ENCODE assay signal across 18 cellular contexts in genomic region chr1:237701534-237701933, GRCh38.
DNase-seq lines count a peak whose midpoint lies in the region; ATAC-seq and TF ChIP-seq lines count a peak whose summit lies in the region.
"Had no signal": no experiment of that assay in that cellular context is flagged by ENCODE, and none has a peak within 500 bp of the region (broad histone marks: within the 10 kb centered on the region; RNA-seq: fewer than 3 reads in every experiment).

No MANE protein-coding gene starts in this region.

- POLR2A ChIA-PET in WTC11 (lab: Charles Lee) = no interaction called here

- no peaks in the 10 kb centered on the region for H3K36me3 Mint-ChIP-seq in WTC11
- H3K36me3 Mint-ChIP-seq: T-cell had no signal

- ATAC-seq in left ventricle myocardium superior (peak; percentile 48), WTC11 (no peak)
- ATAC-seq: A549, SK-N-SH treated with all-trans-retinoic acid at 6 μM for 48 hours, T-cell had no signal

- H3K27me3 ChIP-seq in KMS-11 (ENCODE audit: insufficient read depth, low read depth) = no peaks in the 10 kb centered on the region

- DNase-seq in SHP77 (lab: John Stamatoyannopoulos, UW) = peak; percentile 14 to 50
- DNase-seq in SHP77 treated with DMSO at 0.1 percent for 48 hours (lab: John Stamatoyannopoulos, UW) = no peak
- peak; percentile 46 for DNase-seq in NCI-H69 (lab: John Stamatoyannopoulos, UW)
- no peak for DNase-seq in left ventricle myocardium superior
- no peak for DNase-seq in NCI-H2227 (lab: John Stamatoyannopoulos, UW; ENCODE audit: unreplicated experiment)
- no peak for DNase-seq in WTC11 (ENCODE audit: low spot score)
- DNase-seq: CD4-positive, alpha-beta T cell; DMS79 treated with DMSO at 0.1 percent for 48 hours; H7; NCI-H187; NCI-H2171; NCI-H446; SIG-M5; T-cell had no signal

- H3K36me3 ChIP-seq in KMS-11 (ENCODE audit: insufficient read depth) = no peaks in the 10 kb centered on the region

- no peaks in the 10 kb centered on the region for H3K79me2 ChIP-seq in KMS-11 (ENCODE audit: insufficient read depth, low read depth)

- CTCF ChIA-PET in WTC11 (lab: Charles Lee) = no interaction called here

- no peak overlapping the region for H3K4me3 Mint-ChIP-seq in WTC11
- H3K4me3 Mint-ChIP-seq: CD4-positive, alpha-beta T cell; T-cell had no signal

- no peaks in the 10 kb centered on the region for H3K9me3 Mint-ChIP-seq in WTC11
- H3K9me3 Mint-ChIP-seq: CD4-positive, alpha-beta T cell; T-cell had no signal

- no peak overlapping the region for H3K27ac Mint-ChIP-seq in WTC11
- H3K27ac Mint-ChIP-seq: CD4-positive, alpha-beta T cell; T-cell had no signal

- H2AFZ ChIP-seq in KMS-11 (ENCODE audit: low read depth) = no peak overlapping the region

- peaks cover 25% of the 10 kb centered on the region for H3K4me1 ChIP-seq in KMS-11 (ENCODE audit: low read depth, poor library complexity, severe bottlenecking)
- H3K4me1 ChIP-seq: A549 had no signal

- H3K27me3 Mint-ChIP-seq in WTC11 (ENCODE audit: low read depth) = no peaks in the 10 kb centered on the region
- H3K27me3 Mint-ChIP-seq: CD4-positive, alpha-beta T cell; T-cell had no signal

- no peaks in the 10 kb centered on the region for H4K20me1 ChIP-seq in KMS-11 (ENCODE audit: insufficient read depth)

- H3K27ac ChIP-seq in KMS-11 = peak overlapping the region; percentile 19; the same call in 1 of the 2 replicates
- H3K27ac ChIP-seq: A549, HL-60 had no signal

- H3K9ac ChIP-seq in KMS-11 = no peak overlapping the region

- peak overlapping the region; percentile 55 for H3K4me2 ChIP-seq in KMS-11
- H3K4me2 ChIP-seq: A549 had no signal

- no peak for TF ChIP-seq CTCF in KMS-11 (conservative IDR thresholded peaks at IDR 0.05; ENCODE audit: low read depth, low read length)
- TF ChIP-seq CTCF in WTC11 (IDR thresholded peaks at IDR 0.05) = no peak

- intact Hi-C loops in left ventricle myocardium superior (cut with micrococcal nuclease) = no loop called here

- H3K4me1 Mint-ChIP-seq in WTC11 = peaks cover 9% of the 10 kb centered on the region
- H3K4me1 Mint-ChIP-seq: T-cell had no signal

- H3K4me3 ChIP-seq in KMS-11 (IDR thresholded peaks at IDR 0.05; ENCODE audit: insufficient read depth, low read depth, low read length) = no peak overlapping the region
- H3K4me3 ChIP-seq: A549 had no signal

TF ChIP-seq in WTC11, 78 proteins besides CTCF, POLR2A, EP300 and RAD21:
- no peak for TF ChIP-seq ZNF423 (CRISPR knock-in tag; IDR thresholded peaks at IDR 0.05)

Comparison
In these comparisons a context has a peak if more than half of its experiments do, and no peak if none do; other contexts are left out.
1. DNase-seq: peak in SHP77 (2 of 2) and NCI-H69 (single experiment); none in SHP77 treated with DMSO at 0.1 percent for 48 hours (single experiment), left ventricle myocardium superior (single experiment), NCI-H2227 (single experiment) and WTC11 (single experiment).